In genomic region chr10:128062837-128063563, GRCh38 we compare ENCODE assay signal across 8 cellular contexts.
DNase-seq lines count a peak whose midpoint lies in the region; ATAC-seq and TF ChIP-seq lines count a peak whose summit lies in the region.

No MANE protein-coding gene starts in this region.

- H3K4me1 ChIP-seq in heart left ventricle = peaks cover 0 to 77% (median 27%) of the 10 kb centered on the region in 12 donors

- ATAC-seq in GM21367 (IDR thresholded peaks at IDR 0.05; ENCODE audit: unreplicated experiment) (peak; percentile 29), heart left ventricle (peak in 3 of 4 donors; percentile 35 to 65 (median 35))

- intact Hi-C loops in heart left ventricle (cut with DNase I) = loop anchor here in 3 of 10 donors (5.0 to 10.0 kb wide), 2 partner anchors 48 to 156 kb away; partner anchors contain the start of gene PTPRE (in 1 of the 3)

- no peaks in the 10 kb centered on the region for H3K9me3 ChIP-seq in heart left ventricle

- whole genome bisulfite sequencing in heart left ventricle, 4 donors = 38 to 51% (median 47%) methylated on average over 20 of the region's 20 CpGs

- H3K4me3 ChIP-seq in HL-60 (replicated peaks; ENCODE audit: insufficient read depth, low read length) (peak overlapping the region; percentile 3; the same call in 1 of the 2 replicates), heart left ventricle (peak overlapping the region in 6 of 12 donors; percentile 0 to 20 (median 14))

- no peak for TF ChIP-seq POLR2A in heart left ventricle (IDR thresholded peaks at IDR 0.05)

- H3K36me3 ChIP-seq in heart left ventricle = peaks cover 0 to 72% (median 44%) of the 10 kb centered on the region in 9 donors

- H3K27me3 ChIP-seq in HL-60 (ENCODE audit: insufficient read depth, poor library complexity, severe bottlenecking) (no peaks in the 10 kb centered on the region), heart left ventricle (no peaks in the 10 kb centered on the region)

- DNase-seq in AML-193 (lab: John Stamatoyannopoulos, UW) = peak; percentile 70 to 75
- peak; percentile 81 to 90 for DNase-seq in HL-60 (ENCODE audit: low read depth in 1 of 2, low spot score in 1 of 2)
- peak; percentile 48 for DNase-seq in activated T-cell treated with anti-CD3 and anti-CD28 coated beads, Interleukin-2, amount 50 U/mL, for 1 hour
- peak in 4 of 5 donors; percentile 51 to 65 (median 56) for DNase-seq in heart left ventricle
- DNase-seq in stimulated activated CD4-positive, alpha-beta T cell treated with anti-CD3 and anti-CD28 coated beads, Interleukin-4, amount 100 ng/mL, for 24 hours = peak; percentile 55
- no peak for DNase-seq in NCI-H2107 (lab: John Stamatoyannopoulos, UW)
- no peak for DNase-seq in AG08396 (ENCODE audit: low spot score)

- H3K27ac ChIP-seq in HL-60 (replicated peaks) = peak overlapping the region; percentile 83
- H3K27ac ChIP-seq in heart left ventricle = peak overlapping the region in 11 of 12 donors; percentile 31 to 95 (median 69)

- TF ChIP-seq CTCF in HL-60 (IDR thresholded peaks at IDR 0.05; ENCODE audit: insufficient read depth, low read length) (no peak), heart left ventricle (IDR thresholded peaks at IDR 0.05) (no peak)

Comparison
In these comparisons a context has a peak if more than half of its experiments do, and no peak if none do; other contexts are left out.
1. DNase-seq: peak in AML-193 (2 of 2), HL-60 (2 of 2), activated T-cell treated with anti-CD3 and anti-CD28 coated beads, Interleukin-2, amount 50 U/mL, for 1 hour (single experiment), heart left ventricle (4 of 5) and stimulated activated CD4-positive, alpha-beta T cell treated with anti-CD3 and anti-CD28 coated beads, Interleukin-4, amount 100 ng/mL, for 24 hours (single experiment); none in NCI-H2107 (single experiment) and AG08396 (single experiment).